ENCODE assay signal across 9 cellular contexts in genomic region chr2:195318440-195319111, GRCh38.
DNase-seq lines count a peak whose midpoint lies in the region; ATAC-seq lines count a peak whose summit lies in the region.
"Had no signal": no experiment of that assay in that cellular context is flagged by ENCODE, and none has a peak within 500 bp of the region (broad histone marks: within the 10 kb centered on the region; RNA-seq: fewer than 3 reads in every experiment).

No MANE protein-coding gene starts in this region.

- H3K36me3 Mint-ChIP-seq in activated T-helper 2 cell treated with anti-CD3 and anti-CD28 coated beads, Interferon-gamma antibody, Interleukin-2, Interleukin-4, amounts not matched to agents 10 μg/mL and 5 μg/mL and 100 μg/mL, durations not matched to agents 14 hours and 24 hours and 36 hours (ENCODE audit: low read depth) = no peaks in the 10 kb centered on the region
- H3K36me3 Mint-ChIP-seq: activated naive CD8-positive, alpha-beta T cell had no signal

- peaks cover 1% of the 10 kb centered on the region for H3K9me3 Mint-ChIP-seq in activated T-helper 2 cell treated with anti-CD3 and anti-CD28 coated beads, Interferon-gamma antibody, Interleukin-2, Interleukin-4, amounts not matched to agents 10 μg/mL and 5 μg/mL and 100 μg/mL, durations not matched to agents 14 hours and 24 hours and 36 hours

- DNase-seq in NCI-H1436 (lab: John Stamatoyannopoulos, UW) = peak; percentile 40
- no peak for DNase-seq in NCI-H1436 treated with DMSO at 0.1 percent for 48 hours (lab: John Stamatoyannopoulos, UW)
- DNase-seq in NCI-H748 (lab: John Stamatoyannopoulos, UW; ENCODE audit: unreplicated experiment) = peak; percentile 74
- DNase-seq in activated T-helper 2 cell treated with anti-CD3 and anti-CD28 coated beads, Interferon-gamma antibody, Interleukin-2, Interleukin-4, amounts not matched to agents 10 μg/mL and 5 μg/mL and 100 μg/mL, durations not matched to agents 14 hours and 24 hours and 36 hours (ENCODE audit: low spot score) = peak; percentile 16
- DNase-seq in glomerular visceral epithelial cell (ENCODE audit: extremely low spot score) = peak; percentile 61
- DNase-seq in smooth muscle cell of the brain vasculature (ENCODE audit: low read depth, low spot score) = peak; percentile 21
- DNase-seq in OCI-M2 (lab: John Stamatoyannopoulos, UW; ENCODE audit: unreplicated experiment) = no peak

- H3K27me3 Mint-ChIP-seq in activated T-helper 2 cell treated with anti-CD3 and anti-CD28 coated beads, Interferon-gamma antibody, Interleukin-2, Interleukin-4, amounts not matched to agents 10 μg/mL and 5 μg/mL and 100 μg/mL, durations not matched to agents 14 hours and 24 hours and 36 hours (ENCODE audit: low read depth) = no peaks in the 10 kb centered on the region
- H3K27me3 Mint-ChIP-seq: activated naive CD8-positive, alpha-beta T cell had no signal

- H3K27ac Mint-ChIP-seq in activated T-helper 2 cell treated with anti-CD3 and anti-CD28 coated beads, Interferon-gamma antibody, Interleukin-2, Interleukin-4, amounts not matched to agents 10 μg/mL and 5 μg/mL and 100 μg/mL, durations not matched to agents 14 hours and 24 hours and 36 hours = no peak overlapping the region
- H3K27ac Mint-ChIP-seq: activated naive CD8-positive, alpha-beta T cell had no signal

- ATAC-seq in HG02759 (IDR thresholded peaks at IDR 0.05; ENCODE audit: unreplicated experiment) = peak; percentile 32

- H3K4me3 Mint-ChIP-seq in activated T-helper 2 cell treated with anti-CD3 and anti-CD28 coated beads, Interferon-gamma antibody, Interleukin-2, Interleukin-4, amounts not matched to agents 10 μg/mL and 5 μg/mL and 100 μg/mL, durations not matched to agents 14 hours and 24 hours and 36 hours (ENCODE audit: low read depth) = no peak overlapping the region
- H3K4me3 Mint-ChIP-seq: activated naive CD8-positive, alpha-beta T cell had no signal

- peaks cover 19% of the 10 kb centered on the region for H3K4me1 Mint-ChIP-seq in activated T-helper 2 cell treated with anti-CD3 and anti-CD28 coated beads, Interferon-gamma antibody, Interleukin-2, Interleukin-4, amounts not matched to agents 10 μg/mL and 5 μg/mL and 100 μg/mL, durations not matched to agents 14 hours and 24 hours and 36 hours (ENCODE audit: low read depth)

- intact Hi-C loops in activated T-helper 2 cell treated with anti-CD3 and anti-CD28 coated beads, Interferon-gamma antibody, Interleukin-2, Interleukin-4, amounts not matched to agents 10 μg/mL and 5 μg/mL and 100 μg/mL, durations not matched to agents 14 hours and 24 hours and 36 hours (cut with micrococcal nuclease) = loop anchor here (2.0 to 5.0 kb wide), 2 partner anchors 344 to 1152 kb away; no protein-coding TSS in a partner anchor

Comparison
In these comparisons a context has a peak if more than half of its experiments do, and no peak if none do; other contexts are left out.
1. DNase-seq: peak in NCI-H1436 (single experiment), NCI-H748 (single experiment), activated T-helper 2 cell treated with anti-CD3 and anti-CD28 coated beads, Interferon-gamma antibody, Interleukin-2, Interleukin-4, amounts not matched to agents 10 μg/mL and 5 μg/mL and 100 μg/mL, durations not matched to agents 14 hours and 24 hours and 36 hours (single experiment), glomerular visceral epithelial cell (single experiment) and smooth muscle cell of the brain vasculature (single experiment); none in NCI-H1436 treated with DMSO at 0.1 percent for 48 hours (single experiment) and OCI-M2 (single experiment).